15 cellular contexts compared by ENCODE assay signal in the genomic region with DNA sequence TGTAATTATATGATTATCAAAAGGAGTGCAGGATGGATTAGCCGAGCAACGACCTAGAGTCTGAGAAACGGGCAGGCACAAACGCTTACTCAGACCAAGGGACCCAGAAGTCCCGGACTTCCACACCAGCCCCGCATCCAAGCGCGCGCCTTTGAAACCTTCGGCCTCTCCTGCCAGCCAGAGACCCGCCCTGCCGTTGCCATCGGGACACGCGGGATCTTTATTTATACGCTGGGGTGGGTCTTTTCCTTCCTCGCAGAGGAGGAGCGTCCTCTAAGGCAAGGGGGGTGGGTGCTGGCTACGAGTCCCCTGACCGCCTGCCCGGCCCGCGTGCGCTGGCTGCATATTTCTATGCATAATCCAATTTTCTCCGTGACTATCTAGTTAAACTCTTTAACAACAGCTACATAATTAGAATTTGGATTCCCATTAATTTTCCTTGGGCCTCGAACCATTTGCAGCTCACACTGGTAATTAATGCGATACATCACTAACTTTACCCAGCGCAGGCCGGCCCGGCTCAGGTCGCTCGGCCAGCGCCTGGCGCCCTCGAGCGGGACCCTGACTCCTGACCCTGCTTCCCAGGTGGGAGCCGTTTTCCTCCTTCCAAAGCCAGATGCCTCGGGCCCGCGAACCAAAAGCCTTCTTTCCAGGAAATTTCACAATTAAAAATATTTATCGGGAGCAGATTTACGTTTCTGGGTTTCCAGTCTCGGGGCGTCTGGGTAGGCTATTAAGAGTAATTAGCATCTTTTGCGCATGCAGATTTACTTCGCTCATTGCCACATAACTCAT. TPM values are rescaled to one million over a fixed set of nuclear protein-coding genes. Genes with fewer than 3 reads are reported as not detected.
DNase-seq lines count a peak whose midpoint lies in the region; ATAC-seq and TF ChIP-seq lines count a peak whose summit lies in the region.
"Had no signal": no experiment of that assay in that cellular context is flagged by ENCODE, and none has a peak within 500 bp of the region (broad histone marks: within the 10 kb centered on the region; RNA-seq: fewer than 3 reads in every experiment).

No MANE protein-coding gene starts in this region.

- H3K9me3 Mint-ChIP-seq in stimulated activated naive CD8-positive, alpha-beta T cell treated with anti-CD3 and anti-CD28 coated beads, Interleukin-15, Interleukin-2, amounts not matched to agents 100 ng/mL and 50 ng/mL, for 24 hours: no peaks in the 10 kb centered on the region
- H3K9me3 Mint-ChIP-seq in WTC11: no peaks in the 10 kb centered on the region

- H3K36me3 Mint-ChIP-seq in stimulated activated naive CD8-positive, alpha-beta T cell treated with anti-CD3 and anti-CD28 coated beads, Interleukin-15, Interleukin-2, amounts not matched to agents 100 ng/mL and 50 ng/mL, for 24 hours (ENCODE audit: low read depth): no peaks in the 10 kb centered on the region
- no peaks in the 10 kb centered on the region for H3K36me3 Mint-ChIP-seq in WTC11

- peaks cover 86% of the 10 kb centered on the region for H3K27me3 Mint-ChIP-seq in stimulated activated naive CD8-positive, alpha-beta T cell treated with anti-CD3 and anti-CD28 coated beads, Interleukin-15, Interleukin-2, amounts not matched to agents 100 ng/mL and 50 ng/mL, for 24 hours
- H3K27me3 Mint-ChIP-seq in WTC11 (ENCODE audit: low read depth): peaks cover 99% of the 10 kb centered on the region

- TF ChIP-seq CTCF in WTC11 (IDR thresholded peaks at IDR 0.05): no peak

- H3K27ac Mint-ChIP-seq in stimulated activated naive CD8-positive, alpha-beta T cell treated with anti-CD3 and anti-CD28 coated beads, Interleukin-15, Interleukin-2, amounts not matched to agents 100 ng/mL and 50 ng/mL, for 24 hours: no peak overlapping the region
- H3K27ac Mint-ChIP-seq in WTC11: no peak overlapping the region

- H3K4me1 ChIP-seq in iPS-18a (ENCODE audit: control insufficient read depth, low read depth, low read length): peaks cover 17% of the 10 kb centered on the region
- H3K4me1 ChIP-seq: parathyroid adenoma had no signal

- CTCF ChIA-PET in WTC11 (lab: Charles Lee): interaction anchor here (0.6 to 7.2 kb wide), 15 partner anchors 9 to 386 kb away, joined by 3 to 203 read pairs (median 8); partner anchors contain the start of gene LBX1

- peak overlapping the region; percentile 65 for H3K4me3 Mint-ChIP-seq in stimulated activated naive CD8-positive, alpha-beta T cell treated with anti-CD3 and anti-CD28 coated beads, Interleukin-15, Interleukin-2, amounts not matched to agents 100 ng/mL and 50 ng/mL, for 24 hours
- H3K4me3 Mint-ChIP-seq in WTC11: peak overlapping the region; percentile 59

- H3K27me3 ChIP-seq in iPS-18a (ENCODE audit: control insufficient read depth, insufficient read depth, low read length): peaks cover 99% of the 10 kb centered on the region

- POLR2A ChIA-PET in WTC11 (lab: Charles Lee): no interaction called here

- no peak overlapping the region for H3K27ac ChIP-seq in iPS-18a (ENCODE audit: low read length)
- H3K27ac ChIP-seq: gastroesophageal sphincter, parathyroid adenoma, stomach had no signal

- DNase-seq in stimulated activated naive CD8-positive, alpha-beta T cell treated with anti-CD3 and anti-CD28 coated beads, Interleukin-15, Interleukin-2, amounts not matched to agents 100 U/mL and 50 U/mL, for 24 hours: no peak
- DNase-seq in WTC11 (ENCODE audit: low spot score) (no peak), HuH-7 (ENCODE audit: low spot score) (no peak), NCI-H146 treated with DMSO at 0.1 percent for 48 hours (lab: John Stamatoyannopoulos, UW; ENCODE audit: unreplicated experiment) (no peak)
- no peak for DNase-seq in stimulated activated CD4-positive, alpha-beta T cell treated with anti-CD3 and anti-CD28 coated beads, Interleukin-1b, Interleukin-23, amount 100 ng/mL, for 48 hours
- DNase-seq: activated gamma-delta T cell, NCI-H2171, stomach had no signal

- no peak for ATAC-seq in stimulated activated naive CD8-positive, alpha-beta T cell treated with anti-CD3 and anti-CD28 coated beads, Interleukin-15, Interleukin-2, amounts not matched to agents 100 U/mL and 50 U/mL, for 24 hours
- ATAC-seq in WTC11: no peak
- ATAC-seq in GM18870 (IDR thresholded peaks at IDR 0.05; ENCODE audit: unreplicated experiment): no peak

- no peaks in the 10 kb centered on the region for H3K36me3 ChIP-seq in iPS-18a (ENCODE audit: control insufficient read depth, low read depth, low read length)
- H3K36me3 ChIP-seq: gastroesophageal sphincter, stomach had no signal

- H3K4me3 ChIP-seq in iPS-18a (ENCODE audit: low read length): peak overlapping the region; percentile 24
- H3K4me3 ChIP-seq: gastroesophageal sphincter had no signal

- H3K9ac ChIP-seq in iPS-18a (ENCODE audit: low read length): no peak overlapping the region
- H3K9ac ChIP-seq: parathyroid adenoma had no signal

- peaks cover 7% of the 10 kb centered on the region for H3K9me3 ChIP-seq in iPS-18a (ENCODE audit: control insufficient read depth, low read depth, low read length)
- H3K9me3 ChIP-seq: gastroesophageal sphincter, stomach had no signal

- H3K4me1 Mint-ChIP-seq in stimulated activated naive CD8-positive, alpha-beta T cell treated with anti-CD3 and anti-CD28 coated beads, Interleukin-15, Interleukin-2, amounts not matched to agents 100 ng/mL and 50 ng/mL, for 24 hours (ENCODE audit: low read depth): peaks cover 39% of the 10 kb centered on the region
- H3K4me1 Mint-ChIP-seq in WTC11: peaks cover 40% of the 10 kb centered on the region

TF ChIP-seq in WTC11, 78 proteins besides CTCF, POLR2A, EP300 and RAD21 (continues in another document):
- no peak for TF ChIP-seq ZNF138 (CRISPR knock-in tag; conservative IDR thresholded peaks at IDR 0.05)
- TF ChIP-seq JUN (CRISPR knock-in tag; IDR thresholded peaks at IDR 0.05): no peak
- TF ChIP-seq ATF1 (CRISPR knock-in tag; IDR thresholded peaks at IDR 0.05): no peak
- TF ChIP-seq TEAD4 (CRISPR knock-in tag; IDR thresholded peaks at IDR 0.05): no peak
- TF ChIP-seq, protein P1, sequence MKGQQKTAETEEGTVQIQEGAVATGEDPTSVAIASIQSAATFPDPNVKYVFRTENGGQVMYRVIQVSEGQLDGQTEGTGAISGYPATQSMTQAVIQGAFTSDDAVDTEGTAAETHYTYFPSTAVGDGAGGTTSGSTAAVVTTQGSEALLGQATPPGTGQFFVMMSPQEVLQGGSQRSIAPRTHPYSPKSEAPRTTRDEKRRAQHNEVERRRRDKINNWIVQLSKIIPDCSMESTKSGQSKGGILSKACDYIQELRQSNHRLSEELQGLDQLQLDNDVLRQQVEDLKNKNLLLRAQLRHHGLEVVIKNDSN (CRISPR knock-in tag; IDR thresholded peaks at IDR 0.05): no peak
- TF ChIP-seq, protein P2, sequence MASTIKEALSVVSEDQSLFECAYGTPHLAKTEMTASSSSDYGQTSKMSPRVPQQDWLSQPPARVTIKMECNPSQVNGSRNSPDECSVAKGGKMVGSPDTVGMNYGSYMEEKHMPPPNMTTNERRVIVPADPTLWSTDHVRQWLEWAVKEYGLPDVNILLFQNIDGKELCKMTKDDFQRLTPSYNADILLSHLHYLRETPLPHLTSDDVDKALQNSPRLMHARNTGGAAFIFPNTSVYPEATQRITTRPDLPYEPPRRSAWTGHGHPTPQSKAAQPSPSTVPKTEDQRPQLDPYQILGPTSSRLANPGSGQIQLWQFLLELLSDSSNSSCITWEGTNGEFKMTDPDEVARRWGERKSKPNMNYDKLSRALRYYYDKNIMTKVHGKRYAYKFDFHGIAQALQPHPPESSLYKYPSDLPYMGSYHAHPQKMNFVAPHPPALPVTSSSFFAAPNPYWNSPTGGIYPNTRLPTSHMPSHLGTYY (CRISPR knock-in tag; IDR thresholded peaks at IDR 0.05): no peak
- TF ChIP-seq, protein P3, sequence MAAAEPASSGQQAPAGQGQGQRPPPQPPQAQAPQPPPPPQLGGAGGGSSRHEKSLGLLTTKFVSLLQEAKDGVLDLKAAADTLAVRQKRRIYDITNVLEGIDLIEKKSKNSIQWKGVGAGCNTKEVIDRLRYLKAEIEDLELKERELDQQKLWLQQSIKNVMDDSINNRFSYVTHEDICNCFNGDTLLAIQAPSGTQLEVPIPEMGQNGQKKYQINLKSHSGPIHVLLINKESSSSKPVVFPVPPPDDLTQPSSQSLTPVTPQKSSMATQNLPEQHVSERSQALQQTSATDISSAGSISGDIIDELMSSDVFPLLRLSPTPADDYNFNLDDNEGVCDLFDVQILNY (CRISPR knock-in tag; IDR thresholded peaks at IDR 0.05): no peak
- TF ChIP-seq, protein P4, sequence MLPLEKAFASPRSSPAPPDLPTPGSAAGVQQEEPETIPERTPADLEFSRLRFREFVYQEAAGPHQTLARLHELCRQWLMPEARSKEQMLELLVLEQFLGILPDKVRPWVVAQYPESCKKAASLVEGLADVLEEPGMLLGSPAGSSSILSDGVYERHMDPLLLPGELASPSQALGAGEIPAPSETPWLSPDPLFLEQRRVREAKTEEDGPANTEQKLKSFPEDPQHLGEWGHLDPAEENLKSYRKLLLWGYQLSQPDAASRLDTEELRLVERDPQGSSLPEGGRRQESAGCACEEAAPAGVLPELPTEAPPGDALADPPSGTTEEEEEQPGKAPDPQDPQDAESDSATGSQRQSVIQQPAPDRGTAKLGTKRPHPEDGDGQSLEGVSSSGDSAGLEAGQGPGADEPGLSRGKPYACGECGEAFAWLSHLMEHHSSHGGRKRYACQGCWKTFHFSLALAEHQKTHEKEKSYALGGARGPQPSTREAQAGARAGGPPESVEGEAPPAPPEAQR (CRISPR knock-in tag; IDR thresholded peaks at IDR 0.05): no peak
- TF ChIP-seq NR2C2 (CRISPR knock-in tag; IDR thresholded peaks at IDR 0.05): no peak
- TF ChIP-seq CREB1 (CRISPR knock-in tag; IDR thresholded peaks at IDR 0.05): no peak
- TF ChIP-seq FOXP1 (CRISPR knock-in tag; IDR thresholded peaks at IDR 0.05; ENCODE audit: borderline replicate concordance): no peak
- no peak for TF ChIP-seq RORB (CRISPR knock-in tag; IDR thresholded peaks at IDR 0.05)
- TF ChIP-seq NR3C1 (CRISPR knock-in tag; conservative IDR thresholded peaks at IDR 0.05; ENCODE audit: low read depth): no peak
- TF ChIP-seq, protein P5, sequence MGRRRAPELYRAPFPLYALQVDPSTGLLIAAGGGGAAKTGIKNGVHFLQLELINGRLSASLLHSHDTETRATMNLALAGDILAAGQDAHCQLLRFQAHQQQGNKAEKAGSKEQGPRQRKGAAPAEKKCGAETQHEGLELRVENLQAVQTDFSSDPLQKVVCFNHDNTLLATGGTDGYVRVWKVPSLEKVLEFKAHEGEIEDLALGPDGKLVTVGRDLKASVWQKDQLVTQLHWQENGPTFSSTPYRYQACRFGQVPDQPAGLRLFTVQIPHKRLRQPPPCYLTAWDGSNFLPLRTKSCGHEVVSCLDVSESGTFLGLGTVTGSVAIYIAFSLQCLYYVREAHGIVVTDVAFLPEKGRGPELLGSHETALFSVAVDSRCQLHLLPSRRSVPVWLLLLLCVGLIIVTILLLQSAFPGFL (CRISPR knock-in tag; IDR thresholded peaks at IDR 0.05; ENCODE audit: borderline replicate concordance): no peak
- TF ChIP-seq, protein P6, sequence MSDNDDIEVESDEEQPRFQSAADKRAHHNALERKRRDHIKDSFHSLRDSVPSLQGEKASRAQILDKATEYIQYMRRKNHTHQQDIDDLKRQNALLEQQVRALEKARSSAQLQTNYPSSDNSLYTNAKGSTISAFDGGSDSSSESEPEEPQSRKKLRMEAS (CRISPR knock-in tag; IDR thresholded peaks at IDR 0.05): no peak

RNA-seq across cellular contexts. Expression of gene LBX1, which starts 12.4 kb away (rescaled TPM):
- total RNA-seq in WTC11 (2021): not detected in 3 replicates
- total RNA-seq: dermis blood vessel endothelial cell, gastroesophageal sphincter, left colon, stomach had no signal
